ENCODE assay signal across 16 cellular contexts in the genomic region with DNA sequence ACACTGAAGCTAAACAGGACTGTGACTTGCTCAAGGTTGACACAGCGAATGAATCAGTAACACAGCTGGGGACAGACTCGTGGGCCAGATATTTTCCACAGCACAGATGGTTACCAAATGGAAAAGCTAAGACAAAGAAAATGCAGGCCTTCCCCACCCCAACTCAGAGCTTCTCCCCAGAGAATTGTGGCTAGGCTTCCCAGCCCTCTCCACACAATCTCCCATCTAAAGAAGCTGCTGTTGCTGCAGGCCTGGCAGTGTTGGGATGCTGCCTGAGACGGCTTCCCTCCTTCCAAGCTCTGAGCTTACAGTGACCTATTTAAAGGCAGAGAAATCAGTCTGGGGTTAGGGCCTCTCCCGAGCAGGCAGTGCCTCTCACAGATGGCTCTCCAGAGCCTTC. TPM values are rescaled to one million over a fixed set of nuclear protein-coding genes. Genes with fewer than 3 reads are reported as not detected.
DNase-seq lines count a peak whose midpoint lies in the region; ATAC-seq and TF ChIP-seq lines count a peak whose summit lies in the region.
"Had no signal": no experiment of that assay in that cellular context is flagged by ENCODE, and none has a peak within 500 bp of the region (broad histone marks: within the 10 kb centered on the region; RNA-seq: fewer than 3 reads in every experiment).

No MANE protein-coding gene starts in this region.

- H3K4me1 Mint-ChIP-seq in nephron: peaks cover 36% of the 10 kb centered on the region
- H3K4me1 Mint-ChIP-seq in CD4-positive, alpha-beta T cell (ENCODE audit: low read depth): no peaks in the 10 kb centered on the region
- H3K4me1 Mint-ChIP-seq: activated naive CD8-positive, alpha-beta T cell treated with anti-CD3 and anti-CD28 coated beads for 36 hours; GM23338; T-cell had no signal

- H3K4me3 Mint-ChIP-seq in nephron: no peak overlapping the region
- no peak overlapping the region for H3K4me3 Mint-ChIP-seq in CD4-positive, alpha-beta T cell
- H3K4me3 Mint-ChIP-seq: activated naive CD8-positive, alpha-beta T cell treated with anti-CD3 and anti-CD28 coated beads for 36 hours; GM23338; IgD-negative memory B cell; T-cell had no signal

- POLR2A ChIA-PET in CD4-positive, alpha-beta T cell (lab: Charles Lee): no interaction called here

- no peaks in the 10 kb centered on the region for H3K36me3 ChIP-seq in uterus
- H3K36me3 ChIP-seq: colonic mucosa had no signal

- peak overlapping the region in 1 of 2 donors; percentile 67 for H3K27ac ChIP-seq in uterus
- H3K27ac ChIP-seq in CD4-positive, alpha-beta T cell (ENCODE audit: low read depth, low read length): no peak overlapping the region
- H3K27ac ChIP-seq: colonic mucosa had no signal

- intact Hi-C loops in uterus (cut with DNase I; ENCODE audit: low total_unique reads): no loop called here
- intact Hi-C loops in CD4-positive, alpha-beta T cell (cut with DNase I, micrococcal nuclease): no loop called here

- no peaks in the 10 kb centered on the region for H3K27me3 Mint-ChIP-seq in nephron (ENCODE audit: low read depth)
- H3K27me3 Mint-ChIP-seq in CD4-positive, alpha-beta T cell: no peaks in the 10 kb centered on the region
- H3K27me3 Mint-ChIP-seq: activated naive CD8-positive, alpha-beta T cell treated with anti-CD3 and anti-CD28 coated beads for 36 hours had no signal

- no peak for ATAC-seq in CD4-positive, alpha-beta T cell (ENCODE audit: poor library complexity)
- ATAC-seq: esophagus mucosa; stimulated activated naive CD8-positive, alpha-beta T cell treated with anti-CD3 and anti-CD28 coated beads, Interleukin-15, Interleukin-2, amounts not matched to agents 100 U/mL and 50 U/mL, for 24 hours; T-cell had no signal

- no peak overlapping the region for H3K4me3 ChIP-seq in foreskin fibroblast (ENCODE audit: low read depth in 1 of 2, low read length in 2 of 2)
- H3K4me3 ChIP-seq in uterus: no peak overlapping the region
- H3K4me3 ChIP-seq: colonic mucosa, GM23338 had no signal

- H3K36me3 Mint-ChIP-seq in nephron (ENCODE audit: low read depth): no peaks in the 10 kb centered on the region
- no peaks in the 10 kb centered on the region for H3K36me3 Mint-ChIP-seq in CD4-positive, alpha-beta T cell (ENCODE audit: low read depth)
- H3K36me3 Mint-ChIP-seq: activated naive CD8-positive, alpha-beta T cell treated with anti-CD3 and anti-CD28 coated beads for 36 hours; IgD-negative memory B cell; T-cell had no signal

- peak; percentile 0 for DNase-seq in NCI-H2171 treated with DMSO at 0.1 percent for 48 hours (lab: John Stamatoyannopoulos, UW)
- DNase-seq in NCI-H2171 (lab: John Stamatoyannopoulos, UW): no peak
- peak; percentile 15 to 58 for DNase-seq in foreskin fibroblast
- peak; percentile 25 to 48 for DNase-seq in uterus
- no peak for DNase-seq in activated naive CD4-positive, alpha-beta T cell (lab: John Stamatoyannopoulos, UW)
- no peak for DNase-seq in CD4-positive, alpha-beta T cell
- no peak for DNase-seq in activated CD8-positive, alpha-beta memory T cell treated with anti-CD3 and anti-CD28 coated beads for 24 hours
- DNase-seq: activated naive CD8-positive, alpha-beta T cell treated with anti-CD3 and anti-CD28 coated beads for 36 hours; colonic mucosa; NCI-H1417; stimulated activated naive CD8-positive, alpha-beta T cell treated with anti-CD3 and anti-CD28 coated beads, Interleukin-15, Interleukin-2, amounts not matched to agents 100 U/mL and 50 U/mL, for 24 hours; T-cell had no signal

- no peaks in the 10 kb centered on the region for H3K9me3 ChIP-seq in uterus
- H3K9me3 ChIP-seq in CD4-positive, alpha-beta T cell (ENCODE audit: control insufficient read depth, low read length): no peaks in the 10 kb centered on the region
- H3K9me3 ChIP-seq: colonic mucosa had no signal

- TF ChIP-seq CTCF in foreskin fibroblast (IDR thresholded peaks at IDR 0.05; ENCODE audit: low read depth, low read length) (no peak), nephron (IDR thresholded peaks at IDR 0.05; ENCODE audit: unreplicated experiment in 3 of 3) (no peak), uterus (IDR thresholded peaks at IDR 0.05) (no peak)
- TF ChIP-seq CTCF in CD4-positive, alpha-beta T cell (IDR thresholded peaks at IDR 0.05): no peak

- no peak for TF ChIP-seq POLR2A in uterus (IDR thresholded peaks at IDR 0.05)

- peak overlapping the region in 2 of 3 experiments; percentile 83 to 85 for H3K27ac Mint-ChIP-seq in nephron
- no peak overlapping the region for H3K27ac Mint-ChIP-seq in CD4-positive, alpha-beta T cell
- H3K27ac Mint-ChIP-seq: activated naive CD8-positive, alpha-beta T cell treated with anti-CD3 and anti-CD28 coated beads for 36 hours; GM23338; IgD-negative memory B cell; T-cell had no signal

- CTCF ChIA-PET in CD4-positive, alpha-beta T cell (lab: Charles Lee): no interaction called here

- H3K27me3 ChIP-seq in uterus: no peaks in the 10 kb centered on the region
- H3K27me3 ChIP-seq in CD4-positive, alpha-beta T cell (ENCODE audit: control insufficient read depth, insufficient read depth, low read length): no peaks in the 10 kb centered on the region
- H3K27me3 ChIP-seq: colonic mucosa had no signal

- H3K9me3 Mint-ChIP-seq in nephron: peaks cover 8% of the 10 kb centered on the region
- H3K9me3 Mint-ChIP-seq in CD4-positive, alpha-beta T cell: no peaks in the 10 kb centered on the region
- H3K9me3 Mint-ChIP-seq: activated naive CD8-positive, alpha-beta T cell treated with anti-CD3 and anti-CD28 coated beads for 36 hours; GM23338; IgD-negative memory B cell; T-cell had no signal

- H3K4me1 ChIP-seq in uterus: no peaks in the 10 kb centered on the region
- H3K4me1 ChIP-seq: colonic mucosa had no signal

RNA-seq across cellular contexts. Expression of a gene that starts 46.5 kb away (rescaled TPM):
- 100 to 1,000 TPM in 3 of 4 donors, 10 to 100 TPM in 1; 94.0 to 361 (median 121) TPM for total RNA-seq in uterus
- total RNA-seq in CD4-positive, alpha-beta T cell: 10 to 100 TPM; 14.9 to 16.0 TPM

Comparison
In these comparisons a context has a peak if more than half of its experiments do, and no peak if none do; other contexts are left out.
1. DNase-seq: peak in NCI-H2171 treated with DMSO at 0.1 percent for 48 hours (single experiment), foreskin fibroblast (2 of 2) and uterus (2 of 2); none in NCI-H2171 (single experiment), activated naive CD4-positive, alpha-beta T cell (0 of 4), CD4-positive, alpha-beta T cell (0 of 10) and activated CD8-positive, alpha-beta memory T cell treated with anti-CD3 and anti-CD28 coated beads for 24 hours (single experiment).
2. RNA of a gene that starts 46.5 kb away (total RNA-seq): 94.0 to 361 TPM in uterus; 14.9 to 16.0 TPM in CD4-positive, alpha-beta T cell; every median in the first group is over 4 times any median in the second.